Comparison of ENCODE assay signal across 26 cellular contexts in genomic region chr2:170432823-170433222, GRCh38.
"Had no signal": no experiment of that assay in that cellular context is flagged by ENCODE, and none has a peak within 500 bp of the region (broad histone marks: within the 10 kb centered on the region; RNA-seq: fewer than 3 reads in every experiment).

No MANE protein-coding gene starts in this region.

- ATAC-seq: activated CD4-positive, CD25-positive, alpha-beta regulatory T cell treated with anti-CD3 and anti-CD28 coated beads, Interleukin-2, amount 50 U/mL, for 24 hours; activated CD8-positive, alpha-beta T cell treated with anti-CD3 and anti-CD28 coated beads for 36 hours; activated T-cell treated with anti-CD3 and anti-CD28 coated beads, Interleukin-2, amount 50 U/mL, for 4 hours; activated T-helper 17 cell treated with anti-CD3 and anti-CD28 coated beads, Interleukin-2, amount 50 U/mL, for 72 hours; body of pancreas; effector memory CD8-positive, alpha-beta T cell; T-helper 17 cell had no signal

- H3K36me3 ChIP-seq: esophagus squamous epithelium, WERI-Rb-1 had no signal

- H3K27me3 ChIP-seq: body of pancreas, esophagus squamous epithelium had no signal

- H3K4me1 ChIP-seq: body of pancreas, esophagus squamous epithelium had no signal

- H3K4me3 ChIP-seq: body of pancreas, coronary artery, dorsolateral prefrontal cortex, esophagus squamous epithelium had no signal

- DNase-seq: activated B cell treated with CpG ODN at 0.5 μM for 24 hours; activated CD4-positive, alpha-beta T cell treated with anti-CD3 and anti-CD28 coated beads for 48 hours; activated CD4-positive, alpha-beta T cell treated with anti-CD3 and anti-CD28 coated beads, Interleukin-2, amount 50 U/mL, for 1 hour; activated CD4-positive, alpha-beta T cell treated with anti-CD3 and anti-CD28 coated beads, Interleukin-2, amount 50 U/mL, for 48 hours; activated CD8-positive, alpha-beta memory T cell treated with anti-CD3 and anti-CD28 coated beads for 24 hours; activated CD8-positive, alpha-beta T cell treated with anti-CD3 and anti-CD28 coated beads for 36 hours; activated effector memory CD4-positive, alpha-beta T cell treated with Interleukin-2 at 50 U/mL for 16 hours; activated gamma-delta T cell treated with Interleukin-2 at 50 U/mL for 16 hours; activated naive CD4-positive, alpha-beta T cell treated with anti-CD3 and anti-CD28 coated beads, Interleukin-2, amount 50 U/mL, for 16 hours; activated naive CD4-positive, alpha-beta T cell treated with Interleukin-2 at 50 U/mL for 16 hours; activated T-cell treated with anti-CD3 and anti-CD28 coated beads, Interleukin-2, amount 50 U/mL, for 4 hours; amygdala; aorta; body of pancreas; dorsolateral prefrontal cortex; effector memory CD8-positive, alpha-beta T cell; esophagus squamous epithelium; head of caudate nucleus; T-helper 1 cell; T-helper 17 cell; T1000; WERI-Rb-1 had no signal

- H3K27ac ChIP-seq: body of pancreas, coronary artery, dorsolateral prefrontal cortex, epithelial cell of prostate, esophagus squamous epithelium, WERI-Rb-1 had no signal

- H3K9me3 ChIP-seq: body of pancreas, esophagus squamous epithelium had no signal
